In the genomic region with DNA sequence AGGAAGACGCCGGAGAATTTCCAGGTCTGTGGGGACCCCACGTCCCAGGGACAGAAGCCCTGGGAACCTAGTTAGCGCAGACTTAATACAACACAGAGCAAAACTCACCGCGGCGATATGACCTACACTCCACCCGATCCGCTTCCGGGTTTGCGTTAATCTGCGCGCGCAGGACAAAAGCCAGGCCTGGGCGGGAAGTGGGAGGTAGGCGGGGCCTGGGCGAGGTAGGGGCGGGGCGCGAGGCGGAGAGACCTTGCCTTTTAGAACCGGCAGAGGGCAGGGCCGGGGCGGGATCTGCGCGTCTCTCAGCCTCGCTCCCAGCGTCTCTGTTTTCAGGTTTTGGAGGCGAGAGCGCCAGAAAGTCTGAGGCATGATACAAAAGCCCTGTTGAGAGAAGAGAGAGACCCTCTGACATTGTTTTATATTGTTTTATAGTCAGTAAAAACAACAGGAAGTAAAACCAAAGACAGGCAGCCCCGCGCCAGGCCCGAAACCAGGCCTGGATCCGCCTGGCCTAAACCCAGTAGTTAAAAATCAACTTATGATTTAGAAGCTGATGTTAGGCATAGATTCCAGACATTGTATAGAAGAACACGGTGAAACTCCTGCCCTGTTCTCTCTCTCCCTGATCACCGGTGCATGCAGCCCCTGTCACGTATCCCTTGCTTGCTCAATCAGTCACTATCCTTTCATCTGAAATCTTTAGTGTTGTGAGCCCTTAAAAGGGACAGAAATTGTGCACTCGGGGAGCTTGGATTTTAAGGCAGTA, we compare ENCODE assay signal across 8 cellular contexts. TPM values are rescaled to one million over a fixed set of nuclear protein-coding genes. Genes with fewer than 3 reads are reported as not detected.
DNase-seq lines count a peak whose midpoint lies in the region; ATAC-seq and TF ChIP-seq lines count a peak whose summit lies in the region.

ZNF611 (minus strand) TSS at position 152 of the 769 bp plus-strand sequence. CDS start 19,150 bp downstream, outside the sequence.

- H3K36me3 Mint-ChIP-seq in activated T-cell treated with anti-CD3 and anti-CD28 coated beads, Interleukin-2, amount 50 U/mL, for 4 hours (ENCODE audit: insufficient read depth) = no peaks in the 10 kb centered on the region

- H3K9me3 Mint-ChIP-seq in activated T-cell treated with anti-CD3 and anti-CD28 coated beads, Interleukin-2, amount 50 U/mL, for 4 hours = no peaks in the 10 kb centered on the region

- H3K27ac ChIP-seq in esophagus (ENCODE audit: low read depth in 2 of 2, low read length in 1 of 2) (peak within 1 kb of the TSS; percentile 93 to 96), muscle layer of colon (ENCODE audit: low read depth, low read length) (peak within 1 kb of the TSS; percentile 85)

- H3K27me3 Mint-ChIP-seq in activated T-cell treated with anti-CD3 and anti-CD28 coated beads, Interleukin-2, amount 50 U/mL, for 4 hours (ENCODE audit: low read depth) = no peaks in the 10 kb centered on the region

- peak within 1 kb of the TSS; percentile 81 for H3K9ac ChIP-seq in muscle layer of colon (ENCODE audit: low read length)

- DNase-seq in DMS53 (lab: John Stamatoyannopoulos, UW) (peak; percentile 98), KG1 (lab: John Stamatoyannopoulos, UW) (peak; percentile 90)
- peak; percentile 100 for DNase-seq in activated T-cell treated with anti-CD3 and anti-CD28 coated beads, Interleukin-2, amount 50 U/mL, for 4 hours
- DNase-seq in stimulated activated CD8-positive, alpha-beta memory T cell treated with anti-CD3 and anti-CD28 coated beads, Interleukin-7, amount 100 ng/mL, for 24 hours (ENCODE audit: low read depth) = peak; percentile 99

- H3K36me3 ChIP-seq in esophagus (ENCODE audit: control insufficient read depth in 2 of 2, insufficient read depth in 2 of 2, low read length in 1 of 2) (no peaks in the 10 kb centered on the region), muscle layer of colon (ENCODE audit: insufficient read depth, low read length) (no peaks in the 10 kb centered on the region)

- H3K4me3 ChIP-seq in esophagus (ENCODE audit: low read depth in 1 of 2, low read length in 2 of 2) (peak within 1 kb of the TSS; percentile 64 to 76), muscle layer of colon (ENCODE audit: low read depth in 1 of 2, low read length in 2 of 2) (peak within 1 kb of the TSS; percentile 38 to 99)

- H3K4me1 ChIP-seq in esophagus (ENCODE audit: control insufficient read depth in 2 of 2, insufficient read depth in 2 of 2, low read length in 1 of 2) (peaks cover 0 to 3% of the 10 kb centered on the region in 2 donors), muscle layer of colon (ENCODE audit: insufficient read depth, low read length) (peaks cover 5% of the 10 kb centered on the region)

- ATAC-seq in GM21619 (IDR thresholded peaks at IDR 0.05; ENCODE audit: unreplicated experiment) = peak; percentile 90
- peak; percentile 98 for ATAC-seq in activated T-cell treated with anti-CD3 and anti-CD28 coated beads, Interleukin-2, amount 50 U/mL, for 4 hours

- peaks cover 21% of the 10 kb centered on the region for H3K4me1 Mint-ChIP-seq in activated T-cell treated with anti-CD3 and anti-CD28 coated beads, Interleukin-2, amount 50 U/mL, for 4 hours (ENCODE audit: low read depth)

- no peaks in the 10 kb centered on the region for H3K27me3 ChIP-seq in esophagus (ENCODE audit: control insufficient read depth in 1 of 2, insufficient read depth in 2 of 2, low read length in 2 of 2)
- H3K27me3 ChIP-seq in muscle layer of colon (ENCODE audit: control insufficient read depth in 1 of 2, insufficient read depth in 2 of 2, low read length in 2 of 2) = no peaks in the 10 kb centered on the region

- WGBS in esophagus, 2 donors = 9% methylated on average over 38 of the region's 38 CpGs

- H3K4me3 Mint-ChIP-seq in activated T-cell treated with anti-CD3 and anti-CD28 coated beads, Interleukin-2, amount 50 U/mL, for 4 hours = peak within 1 kb of the TSS; percentile 92

- peaks cover 2 to 4% of the 10 kb centered on the region in 2 donors for H3K9me3 ChIP-seq in esophagus (ENCODE audit: control insufficient read depth in 2 of 2, insufficient read depth in 1 of 2, low read depth in 1 of 2, low read length in 1 of 2)
- no peaks in the 10 kb centered on the region for H3K9me3 ChIP-seq in muscle layer of colon (ENCODE audit: low read length)

TF ChIP-seq in PFSK-1, 5 proteins besides CTCF, POLR2A, EP300 and RAD21:
- peak; percentile 44; the same call in 1 of the 2 replicates for TF ChIP-seq SIN3A (IDR thresholded peaks at IDR 0.05; ENCODE audit: borderline replicate concordance, insufficient read depth, low read length)
- TF ChIP-seq POLR2AphosphoS5 (IDR thresholded peaks at IDR 0.05; ENCODE audit: low read depth, low read length) = peak; percentile 68; the same call in 1 of the 2 replicates
- no peak for TF ChIP-seq TAF1 (IDR thresholded peaks at IDR 0.05; ENCODE audit: borderline replicate concordance, insufficient read depth, low read length)
- no peak for TF ChIP-seq REST (IDR thresholded peaks at IDR 0.05; ENCODE audit: insufficient read depth in 1 of 2, low read depth in 2 of 2, low read length in 2 of 2)
- no peak for TF ChIP-seq FOXP2 (optimal IDR thresholded peaks at IDR 0.05; ENCODE audit: borderline replicate concordance, extremely low read depth, extremely low read length, insufficient read depth)

RNA-seq across cellular contexts. Expression of gene ZNF611, which starts in this region (rescaled TPM):
- polyA plus RNA-seq in PFSK-1 (2012; ENCODE audit: insufficient read length, low read depth) = 0.59 TPM
- 10 to 100 TPM; 10.4 to 15.3 (median 13.4) TPM for total RNA-seq in activated T-cell treated with anti-CD3 and anti-CD28 coated beads, Interleukin-2, amount 50 U/mL, for 4 hours
- 1 to 10 TPM; 1.8 to 3.3 TPM for polyA plus RNA-seq in esophagus

Comparison
In these comparisons a context has a peak if more than half of its experiments do, and no peak if none do; other contexts are left out.
1. Peak in every context shown above with its lines: DNase-seq, ATAC-seq, H3K4me3 ChIP-seq and H3K27ac ChIP-seq.